In the genomic region with DNA sequence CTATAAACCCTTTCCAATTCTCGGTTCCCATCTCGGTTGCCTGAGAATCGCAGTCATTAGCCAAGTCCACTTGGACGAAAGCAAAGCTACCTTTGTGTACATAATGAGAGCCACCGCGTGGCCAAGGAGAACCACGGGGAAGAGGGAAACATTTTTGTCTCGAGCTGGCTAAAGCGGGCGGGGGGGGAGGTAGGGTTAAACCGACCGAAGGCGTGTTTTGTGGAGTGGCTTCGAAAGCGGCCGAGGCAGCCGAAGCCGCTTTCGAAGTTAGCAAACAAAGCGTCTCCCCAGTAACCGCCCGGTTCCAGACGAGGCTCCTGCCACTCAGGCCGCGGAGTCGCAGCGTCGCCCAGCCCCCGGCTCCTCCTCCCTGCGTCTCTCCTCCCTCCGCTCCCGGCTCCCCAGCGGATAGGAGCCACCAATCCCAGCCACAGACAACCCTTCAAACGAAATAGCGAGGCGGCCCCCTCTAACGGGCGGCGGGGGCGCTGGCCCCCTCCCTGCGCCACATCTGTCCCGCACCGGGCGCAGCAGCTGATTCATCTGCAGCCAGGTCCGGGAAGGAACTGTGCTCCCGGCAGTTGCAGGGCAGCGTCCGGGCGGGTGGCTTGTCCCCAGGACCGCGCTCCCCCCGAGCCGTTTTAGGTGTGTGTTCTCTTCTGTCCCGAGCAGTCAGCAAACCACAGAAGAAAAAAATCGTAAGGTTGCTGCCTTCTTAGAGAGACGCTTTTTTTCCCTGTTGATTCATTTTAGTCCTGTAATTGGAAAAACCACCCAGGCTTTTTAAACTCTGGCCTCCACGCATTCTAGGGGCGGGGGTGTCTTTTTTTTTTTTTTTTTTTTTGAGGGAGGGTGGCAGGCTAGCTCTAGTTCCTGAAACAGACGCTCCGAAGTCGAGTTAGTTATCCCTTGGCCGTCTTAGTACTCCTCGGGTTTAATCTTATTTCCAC, we compare ENCODE assay signal across 8 cellular contexts. TPM values are rescaled to one million over a fixed set of nuclear protein-coding genes. Genes with fewer than 3 reads are reported as not detected.
A peak's percentile ranks its signal among the peaks of the same experiment; 100 is the strongest.
DNase-seq lines count a peak whose midpoint lies in the region; ATAC-seq and TF ChIP-seq lines count a peak whose summit lies in the region.

No MANE protein-coding gene starts in this region.

- H3K27me3 ChIP-seq in psoas muscle (ENCODE audit: insufficient read depth in 3 of 3, low read length in 2 of 3) (no peaks in the 10 kb centered on the region), uterus (no peaks in the 10 kb centered on the region)

- H3K4me1 ChIP-seq in psoas muscle (peaks cover 10% of the 10 kb centered on the region), uterus (peaks cover 5 to 8% of the 10 kb centered on the region in 2 donors)

- in situ Hi-C loops in GM13976 (cut with MboI; ENCODE audit: low sequenced_read_pairs, unreplicated experiment): no loop called here

- H3K4me3 ChIP-seq in psoas muscle (peak overlapping the region; percentile 97), uterus (peak overlapping the region; percentile 60 to 63)

- intact Hi-C loops in left ventricle myocardium superior (cut with micrococcal nuclease): no loop called here
- intact Hi-C loops in psoas muscle (cut with DNase I): loop anchor here (1.0 to 5.0 kb wide), 4 partner anchors 144 to 186 kb away; a partner anchor contains a TSS
- intact Hi-C loops in uterus (cut with DNase I; ENCODE audit: low total_unique reads): no loop called here

- TF ChIP-seq POLR2A in uterus (IDR thresholded peaks at IDR 0.05): peak; percentile 87 to 89

- peak overlapping the region; percentile 100 for H3K27ac ChIP-seq in psoas muscle
- H3K27ac ChIP-seq in uterus: peak overlapping the region; percentile 98

- peak; percentile 73 for ATAC-seq in HG02852 (IDR thresholded peaks at IDR 0.05; ENCODE audit: unreplicated experiment)
- peak; percentile 83 for ATAC-seq in left ventricle myocardium superior
- peak; percentile 67 to 74 (median 71) for ATAC-seq in psoas muscle

- DNase-seq in GM13976 (ENCODE audit: low spot score): peak; percentile 85
- DNase-seq in NCI-H1436 (lab: John Stamatoyannopoulos, UW): peak; percentile 88
- DNase-seq in T follicular helper cell (ENCODE audit: low read depth): peak; percentile 83
- DNase-seq in amniotic epithelial cell (ENCODE audit: low read depth): peak; percentile 95
- peak; percentile 96 for DNase-seq in left ventricle myocardium superior
- DNase-seq in psoas muscle: peak; percentile 94 to 97
- DNase-seq in uterus: peak; percentile 93 to 94

- no peaks in the 10 kb centered on the region for H3K36me3 ChIP-seq in psoas muscle (ENCODE audit: insufficient read depth in 1 of 2, low read depth in 1 of 2)
- H3K36me3 ChIP-seq in uterus: no peaks in the 10 kb centered on the region

- TF ChIP-seq CTCF in GM13976 (IDR thresholded peaks at IDR 0.05; ENCODE audit: borderline replicate concordance, control extremely low read depth, extremely low read depth, insufficient read depth, missing control alignments) (peak; percentile 18), psoas muscle (IDR thresholded peaks at IDR 0.05) (peak; percentile 10), uterus (IDR thresholded peaks at IDR 0.05) (peak in 2 of 4 experiments; percentile 5 to 16)

- 0 to 1% (median 0%) methylated on average over 57 to 63 of the region's 63 CpGs for WGBS in psoas muscle, 3 donors

- H3K9me3 ChIP-seq in psoas muscle (no peaks in the 10 kb centered on the region), uterus (no peaks in the 10 kb centered on the region)

RNA-seq across cellular contexts. Expression of a gene that starts 1.8 kb away (rescaled TPM):
- 10.0 TPM for total RNA-seq in left ventricle myocardium superior
- total RNA-seq in psoas muscle: 10 to 100 TPM; 18.2 to 81.2 (median 61.5) TPM
- 100 to 1,000 TPM in 1 of 3 donors, 10 to 100 TPM in 2; 18.7 to 200 (median 22.5) TPM for polyA plus RNA-seq in psoas muscle
- 100 to 1,000 TPM in 2 of 4 donors, 10 to 100 TPM in 2; 34.1 to 161 (median 87.0) TPM for total RNA-seq in uterus

Comparison
In these comparisons a context has a peak if more than half of its experiments do, and no peak if none do; other contexts are left out.
1. Peak in every context shown above with its lines: DNase-seq, ATAC-seq, H3K4me3 ChIP-seq and H3K27ac ChIP-seq.
2. intact Hi-C loops: an anchor here in psoas muscle (1.0 to 5.0 kb wide); none called in left ventricle myocardium superior and uterus.